ENCODE assay signal across 13 cellular contexts in genomic region chr4:8760561-8760960, GRCh38.
"Had no signal": no experiment of that assay in that cellular context is flagged by ENCODE, and none has a peak within 500 bp of the region (broad histone marks: within the 10 kb centered on the region; RNA-seq: fewer than 3 reads in every experiment).

No MANE protein-coding gene starts in this region.

- DNase-seq: activated CD4-positive, alpha-beta T cell treated with anti-CD3 and anti-CD28 coated beads for 1 hour; activated CD4-positive, alpha-beta T cell treated with anti-CD3 and anti-CD28 coated beads, Interleukin-2, amount 50 U/mL, for 4 hours; activated T-cell treated with anti-CD3 and anti-CD28 coated beads for 4 hours; brain microvascular endothelial cell; cerebellar nuclear complex; dermis blood vessel endothelial cell; occipital lobe; stimulated activated CD4-positive, alpha-beta T cell treated with anti-CD3 and anti-CD28 coated beads, Interleukin-15, amount 100 ng/mL, for 24 hours; stimulated activated CD4-positive, alpha-beta T cell treated with anti-CD3 and anti-CD28 coated beads, Interleukin-4, amount 100 ng/mL, for 1 hour; stimulated activated naive B cell treated with anti-CD40 and anti-IgM and Interleukin-4, amounts not matched to agents 10 μg/mL and 1 μg/mL and 100 μg/mL, for 72 hours had no signal

- H3K4me1 ChIP-seq: heart left ventricle, tibial nerve had no signal

- H3K27me3 ChIP-seq: brain microvascular endothelial cell, tibial nerve had no signal

- H3K36me3 ChIP-seq: brain microvascular endothelial cell, heart left ventricle, tibial nerve had no signal

- H3K4me3 ChIP-seq: heart left ventricle, tibial nerve had no signal

- H3K9me3 ChIP-seq: heart left ventricle had no signal

- ATAC-seq: stimulated activated naive B cell treated with anti-CD40 and anti-IgM and Interleukin-4, amounts not matched to agents 10 μg/mL and 1 μg/mL and 100 μg/mL, for 72 hours had no signal

- H3K27ac ChIP-seq: brain microvascular endothelial cell, heart left ventricle, tibial nerve had no signal

- FAIRE-seq: frontal cortex had no signal
